ENCODE assay signal across 21 cellular contexts in the genomic region with DNA sequence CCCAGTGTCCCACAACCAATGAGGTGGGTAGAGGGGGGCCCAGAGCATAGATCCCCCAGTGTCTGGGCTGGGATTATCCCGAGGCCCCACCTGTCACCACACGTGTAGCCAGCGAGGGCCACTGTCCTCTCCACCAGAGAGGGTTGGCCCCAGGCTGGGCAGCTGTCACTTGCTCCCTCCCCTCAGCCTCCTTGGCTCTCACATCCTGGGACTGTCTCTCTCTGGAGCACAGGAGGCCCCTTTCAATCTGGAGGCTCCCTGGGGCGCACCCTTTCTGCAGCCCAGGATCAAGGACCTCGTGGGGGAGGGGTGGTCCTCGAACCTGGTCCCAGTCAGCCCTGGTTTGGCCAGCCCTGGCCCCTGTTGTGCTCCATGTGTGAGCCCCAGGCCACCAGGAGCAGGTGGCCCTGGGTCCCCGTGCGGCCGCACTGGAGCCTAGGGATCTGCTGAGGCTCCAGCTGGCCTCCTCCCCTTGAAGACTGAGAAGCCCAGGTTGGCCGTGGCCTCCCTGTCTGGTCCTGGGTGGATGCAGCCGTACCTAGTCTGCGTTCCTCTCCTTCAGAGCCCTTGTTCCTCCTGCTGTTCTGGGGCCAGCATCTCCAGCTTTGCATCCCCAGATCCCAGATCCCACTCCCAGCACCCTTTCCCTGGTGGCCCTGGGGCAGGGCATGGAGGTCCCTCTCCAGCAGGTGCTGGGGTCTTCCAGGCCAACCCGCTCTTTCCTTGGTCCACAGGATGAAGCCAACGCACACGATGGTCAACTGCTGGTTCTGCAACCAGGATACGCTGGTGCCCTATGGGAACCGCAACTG. TPM values are rescaled to one million over a fixed set of nuclear protein-coding genes. Genes with fewer than 3 reads are reported as not detected.
A peak's percentile ranks its signal among the peaks of the same experiment; 100 is the strongest.
DNase-seq lines count a peak whose midpoint lies in the region; ATAC-seq and TF ChIP-seq lines count a peak whose summit lies in the region.
"Had no signal": no experiment of that assay in that cellular context is flagged by ENCODE, and none has a peak within 500 bp of the region (broad histone marks: within the 10 kb centered on the region; RNA-seq: fewer than 3 reads in every experiment).

No MANE protein-coding gene starts in this region.

- POLR2A ChIA-PET in SK-N-SH (lab: Yijun Ruan, JAX) (no interaction called here), HEK293 (lab: Yijun Ruan, JAX) (no interaction called here)

- no peak overlapping the region for H3K4me3 ChIP-seq in SK-N-SH (ENCODE audit: low read depth in 2 of 2, low read length in 1 of 2)
- no peak overlapping the region for H3K4me3 ChIP-seq in HEK293 (ENCODE audit: low read depth, low read length)
- no peak overlapping the region for H3K4me3 ChIP-seq in MM.1S (ENCODE audit: low read length)

- H3K36me3 ChIP-seq in SK-N-SH (replicated peaks in 1 of 2; ENCODE audit: control insufficient read depth in 1 of 2, insufficient read depth in 2 of 2, low read length in 1 of 2) (peaks cover 0 to 19% of the 10 kb centered on the region in 2 experiments), HEK293 (ENCODE audit: control insufficient read depth in 2 of 2, insufficient read depth in 1 of 2, low read length in 2 of 2) (peaks cover 9 to 67% of the 10 kb centered on the region in 2 experiments; a peak in 2 of 3 replicates), MM.1S (replicated peaks; ENCODE audit: insufficient read depth, low read length) (no peaks in the 10 kb centered on the region)

- H2AFZ ChIP-seq in SK-N-SH (ENCODE audit: low read depth) (no peak overlapping the region), MM.1S (ENCODE audit: low read length) (no peak overlapping the region)

- no peak overlapping the region for H3K4me3 Mint-ChIP-seq in chondrocyte (ENCODE audit: unreplicated experiment)
- H3K4me3 Mint-ChIP-seq: B cell; CD4-positive, alpha-beta T cell had no signal

- peaks cover 1% of the 10 kb centered on the region for H3K36me3 Mint-ChIP-seq in chondrocyte (ENCODE audit: low read depth)

- no peaks in the 10 kb centered on the region for H3K27me3 ChIP-seq in SK-N-SH (ENCODE audit: insufficient read depth)
- H3K27me3 ChIP-seq in MM.1S (replicated peaks; ENCODE audit: insufficient read depth, low read length), result no peaks in the 10 kb centered on the region

- no peaks in the 10 kb centered on the region for H3K9me2 ChIP-seq in SK-N-SH
- H3K9me2 ChIP-seq in MM.1S (replicated peaks; ENCODE audit: insufficient read depth, low read length), result no peaks in the 10 kb centered on the region

- CTCF ChIA-PET in SK-N-SH (lab: Yijun Ruan, JAX) (interaction anchor here (7.0 kb wide), 1 partner anchor 8 kb away, joined by 51 read pairs; no protein-coding TSS in a partner anchor), HEK293 (lab: Yijun Ruan, JAX) (interaction anchor here (0.6 kb wide), 1 partner anchor 79 kb away, joined by 3 read pairs; no protein-coding TSS in a partner anchor)

- TF ChIP-seq RAD21 in SK-N-SH (IDR thresholded peaks at IDR 0.05; ENCODE audit: low read length), result no peak

- H3K27ac ChIP-seq in SK-N-SH (ENCODE audit: low read depth in 2 of 2, low read length in 1 of 2), result peak overlapping the region in 1 of 2 experiments; percentile 19; a peak in 1 of 4 replicates
- H3K27ac ChIP-seq in HEK293 (ENCODE audit: extremely low read depth, low read depth, low read length), result no peak overlapping the region
- H3K27ac ChIP-seq in MM.1S (ENCODE audit: low read length), result no peak overlapping the region
- H3K27ac ChIP-seq: HL-60 had no signal

- H3K4me2 ChIP-seq in SK-N-SH (no peak overlapping the region), MM.1S (ENCODE audit: low read depth, low read length) (no peak overlapping the region)

- WGBS in SK-N-SH (ENCODE audit: low lambda C conversion rate), result 96% methylated on average over 6 of the region's 17 CpGs

- peaks cover 13% of the 10 kb centered on the region for H3K4me1 Mint-ChIP-seq in chondrocyte (ENCODE audit: low read depth)

- ATAC-seq in SK-N-SH treated with all-trans-retinoic acid at 6 μM for 48 hours, result no peak

- no peaks in the 10 kb centered on the region for H3K9me3 Mint-ChIP-seq in chondrocyte (ENCODE audit: low read depth)
- H3K9me3 Mint-ChIP-seq: CD4-positive, alpha-beta T cell had no signal

- H3K27me3 Mint-ChIP-seq in chondrocyte (ENCODE audit: low read depth), result no peaks in the 10 kb centered on the region
- H3K27me3 Mint-ChIP-seq: B cell; CD4-positive, alpha-beta T cell had no signal

- intact Hi-C loops in posterior vena cava (cut with DNase I), result no loop called here

- no peak for TF ChIP-seq EP300 in SK-N-SH (IDR thresholded peaks at IDR 0.05; ENCODE audit: borderline replicate concordance in 1 of 2, low read depth in 1 of 2, low read length in 1 of 2)

- H3K9ac ChIP-seq in SK-N-SH, result no peak overlapping the region
- no peak overlapping the region for H3K9ac ChIP-seq in MM.1S (ENCODE audit: low read length)

- peaks cover 18 to 67% of the 10 kb centered on the region in 2 experiments; a peak in 3 of 4 replicates for H3K4me1 ChIP-seq in SK-N-SH (ENCODE audit: control insufficient read depth in 1 of 2, insufficient read depth in 2 of 2, low read depth in 1 of 2, low read length in 1 of 2)
- peaks cover 8% of the 10 kb centered on the region for H3K4me1 ChIP-seq in HEK293 (ENCODE audit: control insufficient read depth, insufficient read depth, low read length)
- 0 out of 2 replicates have a peak, but pooled peaks cover 2% of the 10 kb centered on the region for H3K4me1 ChIP-seq in MM.1S (ENCODE audit: low read length)
- H3K4me1 ChIP-seq: Caco-2 had no signal

- H3K9me3 ChIP-seq in SK-N-SH (no peaks in the 10 kb centered on the region), HEK293 (ENCODE audit: control insufficient read depth, insufficient read depth, low read depth, low read length) (no peaks in the 10 kb centered on the region), MM.1S (replicated peaks; ENCODE audit: insufficient read depth, low read length) (no peaks in the 10 kb centered on the region)
- H3K9me3 ChIP-seq: Caco-2 had no signal

- no peak overlapping the region for H3K27ac Mint-ChIP-seq in chondrocyte (ENCODE audit: unreplicated experiment)
- H3K27ac Mint-ChIP-seq: B cell; CD4-positive, alpha-beta T cell had no signal

- TF ChIP-seq CTCF in SK-N-SH (IDR thresholded peaks at IDR 0.05) (no peak), HEK293 (tag by site-specific recombination; IDR thresholded peaks at IDR 0.05) (no peak), chondrocyte (IDR thresholded peaks at IDR 0.05) (no peak), MM.1S (IDR thresholded peaks at IDR 0.05; ENCODE audit: low read length) (no peak)

- H4K20me1 ChIP-seq in SK-N-SH (ENCODE audit: insufficient read depth) (peaks cover 22% of the 10 kb centered on the region; the same call in 1 of the 2 replicates), MM.1S (ENCODE audit: insufficient read depth, low read length) (peaks cover 28% of the 10 kb centered on the region; the same call in 1 of the 2 replicates)

- no peaks in the 10 kb centered on the region for H3F3A ChIP-seq in SK-N-SH (replicated peaks; ENCODE audit: insufficient read depth)
- no peaks in the 10 kb centered on the region for H3F3A ChIP-seq in MM.1S (ENCODE audit: insufficient read depth, low read length)

- DNase-seq in SK-N-SH (peak; percentile 22), chondrocyte (ENCODE audit: low spot score) (peak; percentile 84), retina (peak; percentile 20), NOMO-1 treated with DMSO at 0.1 percent for 48 hours (lab: John Stamatoyannopoulos, UW; ENCODE audit: unreplicated experiment) (no peak), MM.1S (no peak), posterior vena cava (ENCODE audit: low spot score) (no peak)
- DNase-seq: 8988T; Caco-2; CD4-positive, alpha-beta T cell; DMS153; GDM1; IMR-90; NCI-H1048; NCI-H1436; NCI-H1930; OCI-M1; SHP77 had no signal

- H3K79me2 ChIP-seq in SK-N-SH (ENCODE audit: insufficient read depth) (peaks cover 53% of the 10 kb centered on the region), MM.1S (ENCODE audit: low read length) (peaks cover 67% of the 10 kb centered on the region)

TF ChIP-seq in HEK293, 187 proteins besides CTCF, POLR2A, EP300 and RAD21:
- TF ChIP-seq ZNF561 (tag by site-specific recombination; IDR thresholded peaks at IDR 0.05; ENCODE audit: borderline replicate concordance), result peak; percentile 79
- no peak for TF ChIP-seq ZNF266 (tag by site-specific recombination; IDR thresholded peaks at IDR 0.05; ENCODE audit: low read depth)
- peak; percentile 35; the same call in 1 of the 2 replicates for TF ChIP-seq ZIC2 (tag by site-specific recombination; IDR thresholded peaks at IDR 0.05)
- TF ChIP-seq SP3 (tag by site-specific recombination; IDR thresholded peaks at IDR 0.05), result no peak
- TF ChIP-seq, protein P1, sequence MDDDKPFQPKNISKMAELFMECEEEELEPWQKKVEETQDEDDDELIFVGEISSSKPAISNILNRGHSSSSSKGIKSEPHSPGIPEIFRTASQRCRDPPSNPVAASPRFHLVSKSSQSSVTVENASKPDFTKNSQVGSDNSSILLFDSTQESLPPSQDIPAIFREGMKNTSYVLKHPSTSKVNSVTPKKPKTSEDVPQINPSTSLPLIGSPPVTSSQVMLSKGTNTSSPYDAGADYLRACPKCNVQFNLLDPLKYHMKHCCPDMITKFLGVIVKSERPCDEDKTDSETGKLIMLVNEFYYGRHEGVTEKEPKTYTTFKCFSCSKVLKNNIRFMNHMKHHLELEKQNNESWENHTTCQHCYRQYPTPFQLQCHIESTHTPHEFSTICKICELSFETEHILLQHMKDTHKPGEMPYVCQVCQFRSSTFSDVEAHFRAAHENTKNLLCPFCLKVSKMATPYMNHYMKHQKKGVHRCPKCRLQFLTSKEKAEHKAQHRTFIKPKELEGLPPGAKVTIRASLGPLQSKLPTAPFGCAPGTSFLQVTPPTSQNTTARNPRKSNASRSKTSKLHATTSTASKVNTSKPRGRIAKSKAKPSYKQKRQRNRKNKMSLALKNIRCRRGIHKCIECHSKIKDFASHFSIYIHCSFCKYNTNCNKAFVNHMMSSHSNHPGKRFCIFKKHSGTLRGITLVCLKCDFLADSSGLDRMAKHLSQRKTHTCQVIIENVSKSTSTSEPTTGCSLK (tag by site-specific recombination; IDR thresholded peaks at IDR 0.05), result no peak
- TF ChIP-seq BCL11A (tag by site-specific recombination; IDR thresholded peaks at IDR 0.05; ENCODE audit: low read depth), result no peak

RNA-seq across cellular contexts. Expression of a gene that starts 6.7 kb away (rescaled TPM):
- 3.0 and 8.2 TPM in 2 replicates for polyA plus RNA-seq in SK-N-SH (2012; rRNA removed)
- polyA plus RNA-seq in SK-N-SH (2012; cell fraction: cytosol; rRNA removed), result 2.7 and 5.1 TPM in 2 replicates
- polyA plus RNA-seq in SK-N-SH (2012; cell fraction: nucleus; rRNA removed), result 17.3 and 19.4 TPM in 2 replicates
- total RNA-seq in chondrocyte (10.4 to 13.4 TPM (median 10.6 TPM) in 3 replicates), posterior vena cava (1 to 10 TPM; 6.1 to 6.9 TPM)

RNA-seq across cellular contexts. Expression of a gene that starts 56.1 kb away (rescaled TPM):
- 4.8 and 5.0 TPM in 2 replicates for polyA plus RNA-seq in SK-N-SH (2012; rRNA removed)
- 6.6 and 7.0 TPM in 2 replicates for polyA plus RNA-seq in SK-N-SH (2012; cell fraction: cytosol; rRNA removed)
- polyA plus RNA-seq in SK-N-SH (2012; cell fraction: nucleus; rRNA removed), result 1.5 and 2.8 TPM in 2 replicates
- 5.9 to 6.8 TPM (median 6.6 TPM) in 3 replicates for total RNA-seq in chondrocyte
- 1 to 10 TPM; 2.3 to 4.5 TPM for total RNA-seq in posterior vena cava

RNA-seq across cellular contexts. Expression of a gene that starts 56.2 kb away (rescaled TPM):
- polyA plus RNA-seq in SK-N-SH (2012; rRNA removed), result 5.5 and 6.0 TPM in 2 replicates
- 2.7 and 3.9 TPM in 2 replicates for polyA plus RNA-seq in SK-N-SH (2012; cell fraction: cytosol; rRNA removed)
- polyA plus RNA-seq in SK-N-SH (2012; cell fraction: nucleus; rRNA removed), result 12.9 and 13.6 TPM in 2 replicates
- total RNA-seq in chondrocyte (2.9 to 4.5 TPM (median 4.3 TPM) in 3 replicates), posterior vena cava (1 to 10 TPM; 7.9 to 9.2 TPM)

Comparison
In these comparisons a context has a peak if more than half of its experiments do, and no peak if none do; other contexts are left out.
1. DNase-seq: peak in SK-N-SH (single experiment), chondrocyte (single experiment) and retina (single experiment); none in NOMO-1 treated with DMSO at 0.1 percent for 48 hours (single experiment), MM.1S (single experiment) and posterior vena cava (single experiment).